ENCODE assay signal across 8 cellular contexts in genomic region chr11:31870609-31871309, GRCh38. TPM values are rescaled to one million over a fixed set of nuclear protein-coding genes. Genes with fewer than 3 reads are reported as not detected.
DNase-seq lines count a peak whose midpoint lies in the region; ATAC-seq and TF ChIP-seq lines count a peak whose summit lies in the region.

No MANE protein-coding gene starts in this region.

- H3K4me3 ChIP-seq in AG09309 (ENCODE audit: control insufficient read depth, low read depth, low read length): no peak overlapping the region
- H3K4me3 ChIP-seq in retinal pigment epithelial cell (ENCODE audit: low read length): no peak overlapping the region

- intact Hi-C loops in head of caudate nucleus (cut with DNase I): no loop called here

- TF ChIP-seq CTCF in AG09309 (IDR thresholded peaks at IDR 0.05; ENCODE audit: control insufficient read depth, insufficient read depth, low read depth, low read length, missing control alignments) (peak; percentile 84), GM12874 (IDR thresholded peaks at IDR 0.05; ENCODE audit: insufficient read depth, low read depth, low read length) (peak; percentile 60), retinal pigment epithelial cell (conservative IDR thresholded peaks at IDR 0.05; ENCODE audit: low read depth, low read length) (peak; percentile 88)

- DNase-seq in AG09309 (ENCODE audit: low read depth) (no peak), NCI-H1694 (lab: John Stamatoyannopoulos, UW) (peak; percentile 88), head of caudate nucleus (peak in 31 of 42 donors; percentile 5 to 73 (median 30)), retinal pigment epithelial cell (ENCODE audit: low read depth) (peak; percentile 26)
- peak; percentile 53 for DNase-seq in activated CD8-positive, alpha-beta memory T cell treated with anti-CD3 and anti-CD28 coated beads, Interleukin-2, amount 50 U/mL, for 48 hours

- ATAC-seq in GM21825 (IDR thresholded peaks at IDR 0.05; ENCODE audit: unreplicated experiment): no peak
- no peak for ATAC-seq in esophagus mucosa

RNA-seq across cellular contexts. Expression of gene PAX6, which starts 59.6 kb away (rescaled TPM):
- not detected for total RNA-seq in esophagus mucosa
